In genomic region chr11:26188559-26188958, GRCh38 we compare ENCODE assay signal across 21 cellular contexts.
DNase-seq lines count a peak whose midpoint lies in the region; ATAC-seq, FAIRE-seq and TF ChIP-seq lines count a peak whose summit lies in the region.
"Had no signal": no experiment of that assay in that cellular context is flagged by ENCODE, and none has a peak within 500 bp of the region (broad histone marks: within the 10 kb centered on the region; RNA-seq: fewer than 3 reads in every experiment).

No MANE protein-coding gene starts in this region.

- H2BK15ac ChIP-seq in mesenchymal stem cell (ENCODE audit: low read depth, poor library complexity, severe bottlenecking) = no peak overlapping the region

- intact Hi-C loops in uterus (cut with DNase I; ENCODE audit: low total_unique reads) = no loop called here

- H3K14ac ChIP-seq in mesenchymal stem cell (ENCODE audit: low read length in 2 of 2) = no peak overlapping the region

- TF ChIP-seq CTCF in A549 (IDR thresholded peaks at IDR 0.05) (no peak), epithelial cell of esophagus (IDR thresholded peaks at IDR 0.05; ENCODE audit: insufficient read depth, low read depth, low read length, missing control alignments) (no peak), uterus (IDR thresholded peaks at IDR 0.05) (no peak)

- H4K91ac ChIP-seq in mesenchymal stem cell (ENCODE audit: low read length) = no peak overlapping the region

- H3K4me3 ChIP-seq in A549 (no peak overlapping the region), epithelial cell of esophagus (ENCODE audit: low read length) (no peak overlapping the region), mesenchymal stem cell (ENCODE audit: insufficient read depth in 1 of 2, low read depth in 1 of 2, low read length in 2 of 2) (no peak overlapping the region), uterus (no peak overlapping the region)
- H3K4me3 ChIP-seq: HAP-1, hepatocyte, spleen had no signal

- no peak overlapping the region for H3K23ac ChIP-seq in mesenchymal stem cell (ENCODE audit: low read length in 2 of 2)

- H2BK12ac ChIP-seq in mesenchymal stem cell (ENCODE audit: low read length in 2 of 2) = no peak overlapping the region

- TF ChIP-seq RAD21 in A549 (conservative IDR thresholded peaks at IDR 0.05 in 1 of 2, IDR thresholded peaks at IDR 0.05 in 1 of 2) = no peak

- H3K27ac Mint-ChIP-seq in stimulated activated naive CD8-positive, alpha-beta T cell treated with anti-CD3 and anti-CD28 coated beads, Interleukin-15, amount 100 ng/mL, for 72 hours = no peak overlapping the region
- no peak overlapping the region for H3K27ac Mint-ChIP-seq in activated CD4-positive, alpha-beta T cell treated with anti-CD3 and anti-CD28 coated beads, Interleukin-2, amount 10 ng/mL, durations not matched to agents 7 days and 5 days
- H3K27ac Mint-ChIP-seq: activated CD4-positive, alpha-beta T cell treated with anti-CD3 and anti-CD28 coated beads for 36 hours; stimulated activated effector memory CD8-positive, alpha-beta T cell treated with anti-CD3 and anti-CD28 coated beads, Interleukin-12 subunit alpha, Interleukin-12 subunit beta, amount 100 ng/mL, for 72 hours had no signal

- H3K27me3 ChIP-seq in mesenchymal stem cell (ENCODE audit: control insufficient read depth in 1 of 2, insufficient read depth in 1 of 2, low read length in 2 of 2) (no peaks in the 10 kb centered on the region), uterus (no peaks in the 10 kb centered on the region)
- H3K27me3 ChIP-seq: hepatocyte, spleen had no signal

- H3K4me1 ChIP-seq in A549 (peaks cover 33% of the 10 kb centered on the region), mesenchymal stem cell (ENCODE audit: control insufficient read depth, insufficient read depth, low read depth, low read length) (no peaks in the 10 kb centered on the region), uterus (peaks cover 0 to 4% of the 10 kb centered on the region in 2 donors)
- H3K4me1 ChIP-seq: HAP-1, spleen had no signal

- no peak overlapping the region for H2BK5ac ChIP-seq in mesenchymal stem cell (ENCODE audit: low read depth, low read length, poor library complexity, severe bottlenecking)

- no peak overlapping the region for H3K9ac ChIP-seq in mesenchymal stem cell (ENCODE audit: low read length)

- H4K8ac ChIP-seq in mesenchymal stem cell (ENCODE audit: low read length) = no peak overlapping the region

- H3K4me2 ChIP-seq in A549 = peak overlapping the region; percentile 52
- no peak overlapping the region for H3K4me2 ChIP-seq in mesenchymal stem cell (ENCODE audit: low read length, poor library complexity, severe bottlenecking)
- H3K4me2 ChIP-seq: hepatocyte had no signal

- H3K79me1 ChIP-seq in mesenchymal stem cell (replicated peaks; ENCODE audit: low read length, poor library complexity, severe bottlenecking) = no peaks in the 10 kb centered on the region

- H3K9me3 ChIP-seq in A549 (no peaks in the 10 kb centered on the region), mesenchymal stem cell (ENCODE audit: control insufficient read depth, low read length) (no peaks in the 10 kb centered on the region), uterus (no peaks in the 10 kb centered on the region)
- H3K9me3 ChIP-seq: HAP-1, spleen had no signal

- DNase-seq in A549 (ENCODE audit: low read depth in 1 of 2, low spot score in 1 of 2) = no peak
- DNase-seq in GM04504 (ENCODE audit: low read depth) = peak; percentile 33
- peak; percentile 37 for DNase-seq in epithelial cell of esophagus (ENCODE audit: low read depth)
- peak; percentile 14 for DNase-seq in mesenchymal stem cell
- no peak for DNase-seq in stimulated activated naive CD8-positive, alpha-beta T cell treated with anti-CD3 and anti-CD28 coated beads, Interleukin-15, amount 100 ng/mL, for 72 hours
- DNase-seq in activated CD4-positive, alpha-beta T cell treated with anti-CD3 and anti-CD28 coated beads, Interleukin-2, amount 10 ng/mL, durations not matched to agents 7 days and 5 days = no peak
- DNase-seq in uterus = no peak
- DNase-seq: activated CD4-positive, alpha-beta T cell treated with anti-CD3 and anti-CD28 coated beads for 36 hours; activated CD8-positive, alpha-beta memory T cell treated with anti-CD3 and anti-CD28 coated beads, Interleukin-2, amount 50 U/mL, for 4 hours; cortex of kidney; kidney glomerular epithelial cell; NCI-H187 treated with DMSO at 0.1 percent for 48 hours; occipital lobe; spleen; T-helper 9 cell had no signal

- H3K27me3 Mint-ChIP-seq in stimulated activated naive CD8-positive, alpha-beta T cell treated with anti-CD3 and anti-CD28 coated beads, Interleukin-15, amount 100 ng/mL, for 72 hours = no peaks in the 10 kb centered on the region
- H3K27me3 Mint-ChIP-seq in activated CD4-positive, alpha-beta T cell treated with anti-CD3 and anti-CD28 coated beads, Interleukin-2, amount 10 ng/mL, durations not matched to agents 7 days and 5 days = no peaks in the 10 kb centered on the region
- H3K27me3 Mint-ChIP-seq: activated CD4-positive, alpha-beta T cell treated with anti-CD3 and anti-CD28 coated beads for 36 hours had no signal

- no peak overlapping the region for H3K4me3 Mint-ChIP-seq in stimulated activated naive CD8-positive, alpha-beta T cell treated with anti-CD3 and anti-CD28 coated beads, Interleukin-15, amount 100 ng/mL, for 72 hours
- H3K4me3 Mint-ChIP-seq in activated CD4-positive, alpha-beta T cell treated with anti-CD3 and anti-CD28 coated beads, Interleukin-2, amount 10 ng/mL, durations not matched to agents 7 days and 5 days = no peak overlapping the region
- H3K4me3 Mint-ChIP-seq: activated CD4-positive, alpha-beta T cell treated with anti-CD3 and anti-CD28 coated beads for 36 hours; stimulated activated effector memory CD8-positive, alpha-beta T cell treated with anti-CD3 and anti-CD28 coated beads, Interleukin-12 subunit alpha, Interleukin-12 subunit beta, amount 100 ng/mL, for 72 hours had no signal

- H2BK120ac ChIP-seq in mesenchymal stem cell (ENCODE audit: low read depth, low read length) = no peak overlapping the region

- H3K36me3 ChIP-seq in mesenchymal stem cell (ENCODE audit: control insufficient read depth in 1 of 2, insufficient read depth in 2 of 2, low read depth in 1 of 2, low read length in 2 of 2) (no peaks in the 10 kb centered on the region), uterus (no peaks in the 10 kb centered on the region)
- H3K36me3 ChIP-seq: HAP-1, spleen had no signal

- H3K36me3 Mint-ChIP-seq in activated CD4-positive, alpha-beta T cell treated with anti-CD3 and anti-CD28 coated beads, Interleukin-2, amount 10 ng/mL, durations not matched to agents 7 days and 5 days (ENCODE audit: low read depth) = no peaks in the 10 kb centered on the region
- H3K36me3 Mint-ChIP-seq: stimulated activated effector memory CD8-positive, alpha-beta T cell treated with anti-CD3 and anti-CD28 coated beads, Interleukin-12 subunit alpha, Interleukin-12 subunit beta, amount 100 ng/mL, for 72 hours had no signal

- POLR2A ChIA-PET in A549 (lab: Yijun Ruan, JAX) = no interaction called here
- POLR2A ChIA-PET in activated CD4-positive, alpha-beta T cell treated with anti-CD3 and anti-CD28 coated beads, Interleukin-2, amount 10 ng/mL, durations not matched to agents 7 days and 5 days (lab: Charles Lee) = no interaction called here

- no peak overlapping the region for H2AFZ ChIP-seq in mesenchymal stem cell (ENCODE audit: low read depth, low read length)
- H2AFZ ChIP-seq: hepatocyte had no signal

- no peak overlapping the region for H3K18ac ChIP-seq in mesenchymal stem cell (ENCODE audit: low read depth in 1 of 2, low read length in 2 of 2)

- H3K27ac ChIP-seq in A549 (peak overlapping the region; percentile 43 to 61; a peak in 3 of 6 replicates), mesenchymal stem cell (ENCODE audit: low read length, poor library complexity, severe bottlenecking) (peak overlapping the region; percentile 57), uterus (no peak overlapping the region)
- H3K27ac ChIP-seq: hepatocyte had no signal

- no peak for TF ChIP-seq EP300 in A549 (IDR thresholded peaks at IDR 0.05)

- ATAC-seq in A549 (no peak), HG02973 (IDR thresholded peaks at IDR 0.05; ENCODE audit: unreplicated experiment) (no peak)
- no peak for ATAC-seq in stimulated activated naive CD8-positive, alpha-beta T cell treated with anti-CD3 and anti-CD28 coated beads, Interleukin-15, amount 100 ng/mL, for 72 hours
- ATAC-seq: activated CD4-positive, alpha-beta T cell treated with anti-CD3 and anti-CD28 coated beads for 36 hours; stimulated activated effector memory CD8-positive, alpha-beta T cell treated with anti-CD3 and anti-CD28 coated beads, Interleukin-12 subunit alpha, Interleukin-12 subunit beta, amount 100 ng/mL, for 72 hours had no signal

- H3K9me3 Mint-ChIP-seq in stimulated activated naive CD8-positive, alpha-beta T cell treated with anti-CD3 and anti-CD28 coated beads, Interleukin-15, amount 100 ng/mL, for 72 hours = peaks cover 0 to 10% of the 10 kb centered on the region in 2 donors
- peaks cover 2% of the 10 kb centered on the region for H3K9me3 Mint-ChIP-seq in activated CD4-positive, alpha-beta T cell treated with anti-CD3 and anti-CD28 coated beads, Interleukin-2, amount 10 ng/mL, durations not matched to agents 7 days and 5 days

- no peak overlapping the region for H3K4ac ChIP-seq in mesenchymal stem cell (ENCODE audit: low read depth in 1 of 2, low read length in 2 of 2)

- FAIRE-seq in A549 (lab: Jason Lieb, UNC) = no peak
- FAIRE-seq: D721Med, urothelium cell line had no signal

- no peak overlapping the region for H2AK5ac ChIP-seq in mesenchymal stem cell (ENCODE audit: low read length, severe bottlenecking)

- TF ChIP-seq POLR2A in A549 (IDR thresholded peaks at IDR 0.05; ENCODE audit: low read length) = no peak
- TF ChIP-seq POLR2A in uterus (IDR thresholded peaks at IDR 0.05) = no peak

- no peaks in the 10 kb centered on the region for H3K4me1 Mint-ChIP-seq in stimulated activated naive CD8-positive, alpha-beta T cell treated with anti-CD3 and anti-CD28 coated beads, Interleukin-15, amount 100 ng/mL, for 72 hours
- no peaks in the 10 kb centered on the region for H3K4me1 Mint-ChIP-seq in activated CD4-positive, alpha-beta T cell treated with anti-CD3 and anti-CD28 coated beads, Interleukin-2, amount 10 ng/mL, durations not matched to agents 7 days and 5 days
- H3K4me1 Mint-ChIP-seq: activated CD4-positive, alpha-beta T cell treated with anti-CD3 and anti-CD28 coated beads for 36 hours; stimulated activated effector memory CD8-positive, alpha-beta T cell treated with anti-CD3 and anti-CD28 coated beads, Interleukin-12 subunit alpha, Interleukin-12 subunit beta, amount 100 ng/mL, for 72 hours had no signal

- CTCF ChIA-PET in A549 (lab: Yijun Ruan, JAX) = no interaction called here
- CTCF ChIA-PET in activated CD4-positive, alpha-beta T cell treated with anti-CD3 and anti-CD28 coated beads, Interleukin-2, amount 10 ng/mL, durations not matched to agents 7 days and 5 days (lab: Charles Lee) = no interaction called here

TF ChIP-seq in A549, 52 proteins besides CTCF, POLR2A, EP300 and RAD21 (continues in another document):
- TF ChIP-seq SMC3 (IDR thresholded peaks at IDR 0.05) (no peak), TFCP2L1 (CRISPR knock-in tag; IDR thresholded peaks at IDR 0.05) (no peak), EHMT2 (IDR thresholded peaks at IDR 0.05; ENCODE audit: low read depth) (no peak), NR3C1 (IDR thresholded peaks at IDR 0.05) (no peak), HOXA7 (CRISPR knock-in tag; IDR thresholded peaks at IDR 0.05) (no peak), JUNB (IDR thresholded peaks at IDR 0.05) (no peak)

Comparison
In these comparisons a context has a peak if more than half of its experiments do, and no peak if none do; other contexts are left out.
1. DNase-seq: peak in GM04504 (single experiment), epithelial cell of esophagus (single experiment) and mesenchymal stem cell (single experiment); none in A549 (0 of 2), stimulated activated naive CD8-positive, alpha-beta T cell treated with anti-CD3 and anti-CD28 coated beads, Interleukin-15, amount 100 ng/mL, for 72 hours (0 of 2), activated CD4-positive, alpha-beta T cell treated with anti-CD3 and anti-CD28 coated beads, Interleukin-2, amount 10 ng/mL, durations not matched to agents 7 days and 5 days (single experiment) and uterus (0 of 2).
2. H3K27ac ChIP-seq: peak in A549 (2 of 2) and mesenchymal stem cell (single experiment); none in uterus (0 of 2).